In genomic region chr18:13217971-13218375, GRCh38 we compare ENCODE assay signal across 8 cellular contexts. TPM values are rescaled to one million over a fixed set of nuclear protein-coding genes. Genes with fewer than 3 reads are reported as not detected.
DNase-seq lines count a peak whose midpoint lies in the region; ATAC-seq, FAIRE-seq and TF ChIP-seq lines count a peak whose summit lies in the region.

No MANE protein-coding gene starts in this region.

- no peaks in the 10 kb centered on the region; a peak in 1 of 22 replicates for H3K36me3 ChIP-seq in BLaER1 treated with 17β-estradiol and CSF1 and Interleukin-3, amounts not matched to agents 10 nM and 100 nM
- H3K36me3 ChIP-seq in bronchial epithelial cell (ENCODE audit: control insufficient read depth, insufficient read depth, low read length) = no peaks in the 10 kb centered on the region

- peak overlapping the region; percentile 78 to 92 (median 85) for H3K9ac ChIP-seq in BLaER1 treated with 17β-estradiol and CSF1 and Interleukin-3, amounts not matched to agents 10 nM and 100 nM

- H3K9me3 ChIP-seq in BLaER1 treated with 17β-estradiol and CSF1 and Interleukin-3, amounts not matched to agents 10 nM and 100 nM (replicated peaks in 1 of 11) = no peaks in the 10 kb centered on the region

- DNase-seq in bronchial epithelial cell (ENCODE audit: low read depth) (no peak), midbrain (lab: John Stamatoyannopoulos, UW) (peak; percentile 29), NCI-H2081 (lab: John Stamatoyannopoulos, UW) (no peak), cerebellum (ENCODE audit: low spot score) (no peak), COLO829 (ENCODE audit: low spot score) (no peak)

- no peak for TF ChIP-seq CTCF in bronchial epithelial cell (IDR thresholded peaks at IDR 0.05; ENCODE audit: insufficient read depth, low read length, severe bottlenecking)

- peak overlapping the region; percentile 62 to 85 (median 80) for H3K27ac ChIP-seq in BLaER1 treated with 17β-estradiol and CSF1 and Interleukin-3, amounts not matched to agents 10 nM and 100 nM

- no peak for FAIRE-seq in bronchial epithelial cell (lab: Jason Lieb, UNC)

- peak overlapping the region; percentile 79 to 95 (median 90) for H3K4me3 ChIP-seq in BLaER1 treated with 17β-estradiol and CSF1 and Interleukin-3, amounts not matched to agents 10 nM and 100 nM
- H3K4me3 ChIP-seq in bronchial epithelial cell (ENCODE audit: low read depth, low read length) = peak overlapping the region; percentile 2

- 0 out of 22 replicates have a peak, but pooled peaks cover 0 to 6% (median 0%) of the 10 kb centered on the region in 11 experiments for H3K27me3 ChIP-seq in BLaER1 treated with 17β-estradiol and CSF1 and Interleukin-3, amounts not matched to agents 10 nM and 100 nM
- H3K27me3 ChIP-seq in bronchial epithelial cell (ENCODE audit: control insufficient read depth, insufficient read depth, low read length) = peaks cover 33% of the 10 kb centered on the region

- peak overlapping the region; percentile 91 to 100 (median 97) for H3K4me2 ChIP-seq in BLaER1 treated with 17β-estradiol and CSF1 and Interleukin-3, amounts not matched to agents 10 nM and 100 nM

- H4K20me1 ChIP-seq in BLaER1 treated with 17β-estradiol and CSF1 and Interleukin-3, amounts not matched to agents 10 nM and 100 nM = peaks cover 0 to 42% (median 3%) of the 10 kb centered on the region in 11 experiments; a peak in 9 of 22 replicates

- ATAC-seq in HG03432 (IDR thresholded peaks at IDR 0.05; ENCODE audit: unreplicated experiment) (peak; percentile 20), GM21786 (IDR thresholded peaks at IDR 0.05; ENCODE audit: unreplicated experiment) (no peak)

- peaks cover 72 to 84% (median 82%) of the 10 kb centered on the region in 10 experiments for H3K4me1 ChIP-seq in BLaER1 treated with 17β-estradiol and CSF1 and Interleukin-3, amounts not matched to agents 10 nM and 100 nM

RNA-seq across cellular contexts. Expression of gene LDLRAD4, which starts 0.6 kb away (rescaled TPM):
- total RNA-seq in bronchial epithelial cell = not detected in 2 replicates
- total RNA-seq in cerebellum = 81.6 TPM

Comparison
In these comparisons a context has a peak if more than half of its experiments do, and no peak if none do; other contexts are left out.
1. RNA of gene LDLRAD4, which starts 0.6 kb away (total RNA-seq): 81.6 TPM in cerebellum (single experiment); not detected in bronchial epithelial cell; every median in the first group is over 10 times any median in the second.